In the genomic region with DNA sequence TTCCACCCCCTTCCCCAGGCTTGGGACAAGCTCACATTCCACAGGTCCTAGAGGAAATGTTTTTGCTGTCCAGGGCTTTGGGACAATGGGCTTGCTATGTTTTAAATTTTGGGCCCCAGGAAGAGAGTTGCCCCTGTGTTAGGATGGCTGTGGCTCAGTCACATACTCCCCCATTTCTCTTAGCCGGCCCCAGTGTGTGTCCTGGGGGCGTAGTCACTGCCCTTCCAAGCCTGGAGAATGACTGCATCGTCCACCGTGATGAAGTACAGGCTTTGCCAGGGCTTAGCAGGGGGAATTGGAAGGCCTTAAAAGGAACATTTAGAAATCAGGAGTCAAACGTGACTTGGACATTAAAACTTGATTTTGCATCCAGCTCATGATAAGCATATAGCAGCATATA, we compare ENCODE assay signal across 16 cellular contexts.
DNase-seq lines count a peak whose midpoint lies in the region; TF ChIP-seq lines count a peak whose summit lies in the region.
"Had no signal": no experiment of that assay in that cellular context is flagged by ENCODE, and none has a peak within 500 bp of the region (broad histone marks: within the 10 kb centered on the region; RNA-seq: fewer than 3 reads in every experiment).

No MANE protein-coding gene starts in this region.

- H3K9ac ChIP-seq in GM23248 (no peak overlapping the region), muscle layer of colon (ENCODE audit: low read length) (no peak overlapping the region), stomach smooth muscle (ENCODE audit: low read length in 2 of 2) (peak overlapping the region in 1 of 2 donors; percentile 47)

- no peak for TF ChIP-seq CTCF in chondrocyte (IDR thresholded peaks at IDR 0.05)

- no peak overlapping the region for H3K27ac ChIP-seq in GM23248
- peak overlapping the region; percentile 71 for H3K27ac ChIP-seq in muscle layer of colon (ENCODE audit: low read depth, low read length)
- peak overlapping the region; percentile 86 for H3K27ac ChIP-seq in stomach smooth muscle (ENCODE audit: low read length)

- H3K4me1 ChIP-seq in GM23248 (ENCODE audit: insufficient read depth): peaks cover 11% of the 10 kb centered on the region
- peaks cover 97% of the 10 kb centered on the region for H3K4me1 ChIP-seq in muscle layer of colon (ENCODE audit: insufficient read depth, low read length)
- H3K4me1 ChIP-seq in stomach smooth muscle (ENCODE audit: control insufficient read depth, insufficient read depth, low read length): peaks cover 93% of the 10 kb centered on the region

- H3K27me3 ChIP-seq in GM23248 (replicated peaks; ENCODE audit: insufficient read depth): no peaks in the 10 kb centered on the region
- H3K27me3 ChIP-seq in muscle layer of colon (ENCODE audit: control insufficient read depth in 1 of 2, insufficient read depth in 2 of 2, low read length in 2 of 2): no peaks in the 10 kb centered on the region
- no peaks in the 10 kb centered on the region for H3K27me3 ChIP-seq in stomach smooth muscle (ENCODE audit: control insufficient read depth in 1 of 2, insufficient read depth in 2 of 2, low read length in 2 of 2)

- H3K4me1 Mint-ChIP-seq in chondrocyte (ENCODE audit: low read depth): peaks cover 74% of the 10 kb centered on the region

- H3K9me2 ChIP-seq in GM23248 (ENCODE audit: insufficient read depth): no peaks in the 10 kb centered on the region

- peaks cover 59% of the 10 kb centered on the region for H3K79me2 ChIP-seq in GM23248 (ENCODE audit: insufficient read depth)

- no peaks in the 10 kb centered on the region for H3K9me3 Mint-ChIP-seq in chondrocyte (ENCODE audit: low read depth)

- DNase-seq in GM23248: peak; percentile 37
- DNase-seq in chondrocyte (ENCODE audit: low spot score): no peak
- DNase-seq in NCI-H774 (lab: John Stamatoyannopoulos, UW): no peak
- no peak for DNase-seq in epidermal melanocyte (ENCODE audit: insufficient read length, low spot score)
- no peak for DNase-seq in SIG-M5 treated with dmso at 0.1 percent for 504 hours (lab: John Stamatoyannopoulos, UW; ENCODE audit: unreplicated experiment)
- DNase-seq: COR-L47, DMS 273 treated with DMSO at 0.1 percent for 48 hours, DND-41, HCEC 1CT, MM.1S, NCI-H1092 treated with DMSO at 0.1 percent for 48 hours, NCI-H2081, SHP77 had no signal

- no peak overlapping the region for H2AFZ ChIP-seq in GM23248

- H4K20me1 ChIP-seq in GM23248 (ENCODE audit: insufficient read depth): no peaks in the 10 kb centered on the region

- no peaks in the 10 kb centered on the region for H3F3A ChIP-seq in GM23248 (ENCODE audit: insufficient read depth)

- H3K27ac Mint-ChIP-seq in chondrocyte (ENCODE audit: unreplicated experiment): peak overlapping the region; percentile 69
- H3K27ac Mint-ChIP-seq: B cell had no signal

- no peaks in the 10 kb centered on the region for H3K36me3 Mint-ChIP-seq in chondrocyte (ENCODE audit: low read depth)

- 61 to 62% methylated on average over 5 of the region's 5 CpGs for WGBS in GM23248 (ENCODE audit: low coverage in 1 of 2, low lambda C conversion rate in 2 of 2, missing lambda C conversion rate in 2 of 2), 2 experiments

- in situ Hi-C loops in GM23248 (cut with MboI): no loop called here

- H3K4me3 ChIP-seq in GM23248 (no peak overlapping the region), muscle layer of colon (ENCODE audit: low read depth in 1 of 2, low read length in 2 of 2) (no peak overlapping the region), stomach smooth muscle (ENCODE audit: low read length in 2 of 2) (peak overlapping the region in 1 of 2 donors; percentile 40)

- no peak overlapping the region for H3K4me2 ChIP-seq in GM23248 (ENCODE audit: unreplicated experiment)

- no peaks in the 10 kb centered on the region for H3K27me3 Mint-ChIP-seq in chondrocyte (ENCODE audit: low read depth)

- H3K9me3 ChIP-seq in GM23248 (ENCODE audit: low read depth) (no peaks in the 10 kb centered on the region), muscle layer of colon (ENCODE audit: low read length) (no peaks in the 10 kb centered on the region), stomach smooth muscle (ENCODE audit: control insufficient read depth in 2 of 2, low read length in 2 of 2) (no peaks in the 10 kb centered on the region)

- H3K4me3 Mint-ChIP-seq in chondrocyte (ENCODE audit: unreplicated experiment): no peak overlapping the region
- H3K4me3 Mint-ChIP-seq: B cell had no signal

- H3K36me3 ChIP-seq in GM23248 (ENCODE audit: low read depth) (no peaks in the 10 kb centered on the region), muscle layer of colon (ENCODE audit: insufficient read depth, low read length) (no peaks in the 10 kb centered on the region), stomach smooth muscle (ENCODE audit: control insufficient read depth in 2 of 2, insufficient read depth in 2 of 2, low read length in 2 of 2) (no peaks in the 10 kb centered on the region)
